Comparison of ENCODE assay signal across 1 cellular context in the genomic region with DNA sequence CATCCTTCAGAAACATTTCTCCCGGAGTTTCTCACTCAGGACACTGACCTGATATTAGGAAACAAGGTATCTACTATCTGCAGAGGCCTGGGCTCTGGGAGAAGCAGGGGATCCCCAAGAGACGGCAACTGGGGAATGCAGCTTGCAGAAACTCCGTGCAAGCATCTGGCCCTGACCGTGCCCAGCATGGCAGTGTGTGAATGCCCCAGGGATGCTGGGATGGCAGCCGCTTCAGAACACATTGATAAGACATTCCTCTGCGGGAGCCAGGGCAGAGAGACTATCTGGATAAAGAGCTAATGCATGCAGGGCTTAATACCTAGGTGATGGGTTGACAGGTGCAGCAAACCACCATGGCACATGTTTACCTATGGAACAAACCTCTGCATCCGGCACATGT.
TF ChIP-seq lines count a peak whose summit lies in the region.

No MANE protein-coding gene starts in this region.

TF ChIP-seq in GM23338, 12 proteins besides CTCF, POLR2A, EP300 and RAD21:
- TF ChIP-seq, protein P1, sequence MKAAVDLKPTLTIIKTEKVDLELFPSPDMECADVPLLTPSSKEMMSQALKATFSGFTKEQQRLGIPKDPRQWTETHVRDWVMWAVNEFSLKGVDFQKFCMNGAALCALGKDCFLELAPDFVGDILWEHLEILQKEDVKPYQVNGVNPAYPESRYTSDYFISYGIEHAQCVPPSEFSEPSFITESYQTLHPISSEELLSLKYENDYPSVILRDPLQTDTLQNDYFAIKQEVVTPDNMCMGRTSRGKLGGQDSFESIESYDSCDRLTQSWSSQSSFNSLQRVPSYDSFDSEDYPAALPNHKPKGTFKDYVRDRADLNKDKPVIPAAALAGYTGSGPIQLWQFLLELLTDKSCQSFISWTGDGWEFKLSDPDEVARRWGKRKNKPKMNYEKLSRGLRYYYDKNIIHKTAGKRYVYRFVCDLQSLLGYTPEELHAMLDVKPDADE (IDR thresholded peaks at IDR 0.05), result no peak
- TF ChIP-seq, protein P2, sequence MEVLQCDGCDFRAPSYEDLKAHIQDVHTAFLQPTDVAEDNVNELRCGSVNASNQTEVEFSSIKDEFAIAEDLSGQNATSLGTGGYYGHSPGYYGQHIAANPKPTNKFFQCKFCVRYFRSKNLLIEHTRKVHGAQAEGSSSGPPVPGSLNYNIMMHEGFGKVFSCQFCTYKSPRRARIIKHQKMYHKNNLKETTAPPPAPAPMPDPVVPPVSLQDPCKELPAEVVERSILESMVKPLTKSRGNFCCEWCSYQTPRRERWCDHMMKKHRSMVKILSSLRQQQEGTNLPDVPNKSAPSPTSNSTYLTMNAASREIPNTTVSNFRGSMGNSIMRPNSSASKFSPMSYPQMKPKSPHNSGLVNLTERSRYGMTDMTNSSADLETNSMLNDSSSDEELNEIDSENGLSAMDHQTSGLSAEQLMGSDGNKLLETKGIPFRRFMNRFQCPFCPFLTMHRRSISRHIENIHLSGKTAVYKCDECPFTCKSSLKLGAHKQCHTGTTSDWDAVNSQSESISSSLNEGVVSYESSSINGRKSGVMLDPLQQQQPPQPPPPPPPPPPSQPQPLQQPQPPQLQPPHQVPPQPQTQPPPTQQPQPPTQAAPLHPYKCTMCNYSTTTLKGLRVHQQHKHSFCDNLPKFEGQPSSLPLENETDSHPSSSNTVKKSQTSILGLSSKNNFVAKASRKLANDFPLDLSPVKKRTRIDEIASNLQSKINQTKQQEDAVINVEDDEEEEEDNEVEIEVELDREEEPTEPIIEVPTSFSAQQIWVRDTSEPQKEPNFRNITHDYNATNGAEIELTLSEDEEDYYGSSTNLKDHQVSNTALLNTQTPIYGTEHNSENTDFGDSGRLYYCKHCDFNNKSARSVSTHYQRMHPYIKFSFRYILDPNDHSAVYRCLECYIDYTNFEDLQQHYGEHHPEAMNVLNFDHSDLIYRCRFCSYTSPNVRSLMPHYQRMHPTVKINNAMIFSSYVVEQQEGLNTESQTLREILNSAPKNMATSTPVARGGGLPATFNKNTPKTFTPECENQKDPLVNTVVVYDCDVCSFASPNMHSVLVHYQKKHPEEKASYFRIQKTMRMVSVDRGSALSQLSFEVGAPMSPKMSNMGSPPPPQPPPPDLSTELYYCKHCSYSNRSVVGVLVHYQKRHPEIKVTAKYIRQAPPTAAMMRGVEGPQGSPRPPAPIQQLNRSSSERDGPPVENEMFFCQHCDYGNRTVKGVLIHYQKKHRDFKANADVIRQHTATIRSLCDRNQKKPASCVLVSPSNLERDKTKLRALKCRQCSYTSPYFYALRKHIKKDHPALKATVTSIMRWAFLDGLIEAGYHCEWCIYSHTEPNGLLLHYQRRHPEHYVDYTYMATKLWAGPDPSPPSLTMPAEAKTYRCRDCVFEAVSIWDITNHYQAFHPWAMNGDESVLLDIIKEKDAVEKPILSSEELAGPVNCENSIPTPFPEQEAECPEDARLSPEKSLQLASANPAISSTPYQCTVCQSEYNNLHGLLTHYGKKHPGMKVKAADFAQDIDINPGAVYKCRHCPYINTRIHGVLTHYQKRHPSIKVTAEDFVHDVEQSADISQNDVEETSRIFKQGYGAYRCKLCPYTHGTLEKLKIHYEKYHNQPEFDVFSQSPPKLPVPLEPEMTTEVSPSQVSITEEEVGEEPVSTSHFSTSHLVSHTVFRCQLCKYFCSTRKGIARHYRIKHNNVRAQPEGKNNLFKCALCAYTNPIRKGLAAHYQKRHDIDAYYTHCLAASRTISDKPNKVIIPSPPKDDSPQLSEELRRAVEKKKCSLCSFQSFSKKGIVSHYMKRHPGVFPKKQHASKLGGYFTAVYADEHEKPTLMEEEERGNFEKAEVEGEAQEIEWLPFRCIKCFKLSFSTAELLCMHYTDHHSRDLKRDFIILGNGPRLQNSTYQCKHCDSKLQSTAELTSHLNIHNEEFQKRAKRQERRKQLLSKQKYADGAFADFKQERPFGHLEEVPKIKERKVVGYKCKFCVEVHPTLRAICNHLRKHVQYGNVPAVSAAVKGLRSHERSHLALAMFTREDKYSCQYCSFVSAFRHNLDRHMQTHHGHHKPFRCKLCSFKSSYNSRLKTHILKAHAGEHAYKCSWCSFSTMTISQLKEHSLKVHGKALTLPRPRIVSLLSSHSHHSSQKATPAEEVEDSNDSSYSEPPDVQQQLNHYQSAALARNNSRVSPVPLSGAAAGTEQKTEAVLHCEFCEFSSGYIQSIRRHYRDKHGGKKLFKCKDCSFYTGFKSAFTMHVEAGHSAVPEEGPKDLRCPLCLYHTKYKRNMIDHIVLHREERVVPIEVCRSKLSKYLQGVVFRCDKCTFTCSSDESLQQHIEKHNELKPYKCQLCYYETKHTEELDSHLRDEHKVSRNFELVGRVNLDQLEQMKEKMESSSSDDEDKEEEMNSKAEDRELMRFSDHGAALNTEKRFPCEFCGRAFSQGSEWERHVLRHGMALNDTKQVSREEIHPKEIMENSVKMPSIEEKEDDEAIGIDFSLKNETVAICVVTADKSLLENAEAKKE (CRISPR knock-in tag; IDR thresholded peaks at IDR 0.05), result no peak
- no peak for TF ChIP-seq JUNB (IDR thresholded peaks at IDR 0.05; ENCODE audit: unreplicated experiment)
- TF ChIP-seq ZNF114 (CRISPR knock-in tag; IDR thresholded peaks at IDR 0.05), result no peak
- TF ChIP-seq CREB1 (CRISPR knock-in tag; IDR thresholded peaks at IDR 0.05; ENCODE audit: low read depth), result no peak
- TF ChIP-seq ZNF331 (CRISPR knock-in tag; IDR thresholded peaks at IDR 0.05; ENCODE audit: low read depth), result no peak
- TF ChIP-seq STAT1 (IDR thresholded peaks at IDR 0.05; ENCODE audit: unreplicated experiment), result no peak
- TF ChIP-seq, protein P3, sequence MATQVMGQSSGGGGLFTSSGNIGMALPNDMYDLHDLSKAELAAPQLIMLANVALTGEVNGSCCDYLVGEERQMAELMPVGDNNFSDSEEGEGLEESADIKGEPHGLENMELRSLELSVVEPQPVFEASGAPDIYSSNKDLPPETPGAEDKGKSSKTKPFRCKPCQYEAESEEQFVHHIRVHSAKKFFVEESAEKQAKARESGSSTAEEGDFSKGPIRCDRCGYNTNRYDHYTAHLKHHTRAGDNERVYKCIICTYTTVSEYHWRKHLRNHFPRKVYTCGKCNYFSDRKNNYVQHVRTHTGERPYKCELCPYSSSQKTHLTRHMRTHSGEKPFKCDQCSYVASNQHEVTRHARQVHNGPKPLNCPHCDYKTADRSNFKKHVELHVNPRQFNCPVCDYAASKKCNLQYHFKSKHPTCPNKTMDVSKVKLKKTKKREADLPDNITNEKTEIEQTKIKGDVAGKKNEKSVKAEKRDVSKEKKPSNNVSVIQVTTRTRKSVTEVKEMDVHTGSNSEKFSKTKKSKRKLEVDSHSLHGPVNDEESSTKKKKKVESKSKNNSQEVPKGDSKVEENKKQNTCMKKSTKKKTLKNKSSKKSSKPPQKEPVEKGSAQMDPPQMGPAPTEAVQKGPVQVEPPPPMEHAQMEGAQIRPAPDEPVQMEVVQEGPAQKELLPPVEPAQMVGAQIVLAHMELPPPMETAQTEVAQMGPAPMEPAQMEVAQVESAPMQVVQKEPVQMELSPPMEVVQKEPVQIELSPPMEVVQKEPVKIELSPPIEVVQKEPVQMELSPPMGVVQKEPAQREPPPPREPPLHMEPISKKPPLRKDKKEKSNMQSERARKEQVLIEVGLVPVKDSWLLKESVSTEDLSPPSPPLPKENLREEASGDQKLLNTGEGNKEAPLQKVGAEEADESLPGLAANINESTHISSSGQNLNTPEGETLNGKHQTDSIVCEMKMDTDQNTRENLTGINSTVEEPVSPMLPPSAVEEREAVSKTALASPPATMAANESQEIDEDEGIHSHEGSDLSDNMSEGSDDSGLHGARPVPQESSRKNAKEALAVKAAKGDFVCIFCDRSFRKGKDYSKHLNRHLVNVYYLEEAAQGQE (IDR thresholded peaks at IDR 0.05; ENCODE audit: unreplicated experiment), result no peak
